Comparison of ENCODE assay signal across 8 cellular contexts in genomic region chr4:80989921-80990544, GRCh38. TPM values are rescaled to one million over a fixed set of nuclear protein-coding genes. Genes with fewer than 3 reads are reported as not detected.
DNase-seq lines count a peak whose midpoint lies in the region; ATAC-seq, FAIRE-seq and TF ChIP-seq lines count a peak whose summit lies in the region.

No MANE protein-coding gene starts in this region.

- no peaks in the 10 kb centered on the region for H3K4me1 ChIP-seq in fibroblast of lung (ENCODE audit: control insufficient read depth, extremely low read depth, insufficient read depth, low read length)
- no peaks in the 10 kb centered on the region for H3K4me1 ChIP-seq in osteoblast (ENCODE audit: insufficient read depth, low read length)

- peak; percentile 1 to 7 for DNase-seq in stimulated activated CD4-positive, alpha-beta T cell treated with anti-CD3 and anti-CD28 coated beads, Interleukin-2, amount 100 ng/mL, for 48 hours
- no peak for DNase-seq in stimulated activated CD4-positive, alpha-beta T cell treated with anti-CD3 and anti-CD28 coated beads, Interleukin-15, amount 100 ng/mL, for 24 hours
- peak; percentile 4 for DNase-seq in H54 (ENCODE audit: insufficient read length, low spot score)
- DNase-seq in NB4 (ENCODE audit: low read depth) = peak; percentile 59
- DNase-seq in fibroblast of lung (ENCODE audit: low read depth in 2 of 2) = peak; percentile 51 to 80
- DNase-seq in osteoblast (ENCODE audit: insufficient read length, low spot score, missing footprints) = peak; percentile 17
- DNase-seq in activated T-cell treated with anti-CD3 and anti-CD28 coated beads for 4 hours = no peak

- FAIRE-seq in H54 (lab: Jason Lieb, UNC) = peak; percentile 84

- TF ChIP-seq CTCF in NB4 (IDR thresholded peaks at IDR 0.05; ENCODE audit: low read depth, low read length) (peak; percentile 52), fibroblast of lung (conservative IDR thresholded peaks at IDR 0.05 in 1 of 2, IDR thresholded peaks at IDR 0.05 in 1 of 2; ENCODE audit: low read depth in 1 of 2, low read length in 2 of 2) (peak; percentile 63 to 72), osteoblast (IDR thresholded peaks at IDR 0.05; ENCODE audit: extremely low read depth, low read depth, low read length) (peak; percentile 62)

- H2AFZ ChIP-seq in fibroblast of lung (ENCODE audit: low read length) (no peak overlapping the region), osteoblast (ENCODE audit: low read length) (no peak overlapping the region)

- no peak overlapping the region for H3K4me2 ChIP-seq in fibroblast of lung (ENCODE audit: extremely low read depth, insufficient read depth, low read length)
- no peak overlapping the region for H3K4me2 ChIP-seq in osteoblast (ENCODE audit: insufficient read depth, low read length)

- peak; percentile 91 for ATAC-seq in SK-N-SH treated with all-trans-retinoic acid at 6 μM for 48 hours

- peaks cover 3% of the 10 kb centered on the region for H3K27me3 ChIP-seq in fibroblast of lung (ENCODE audit: control insufficient read depth, insufficient read depth, low read length)
- no peaks in the 10 kb centered on the region for H3K27me3 ChIP-seq in osteoblast (ENCODE audit: insufficient read depth, low read length)

- no peaks in the 10 kb centered on the region for H3K9me3 ChIP-seq in fibroblast of lung (ENCODE audit: control insufficient read depth, insufficient read depth, low read depth, low read length)
- H3K9me3 ChIP-seq in osteoblast (ENCODE audit: low read depth, low read length) = no peaks in the 10 kb centered on the region

- TF ChIP-seq POLR2A in H54 (IDR thresholded peaks at IDR 0.05; ENCODE audit: low read depth, low read length) = no peak
- no peak for TF ChIP-seq POLR2A in NB4 (IDR thresholded peaks at IDR 0.05; ENCODE audit: extremely low read depth, insufficient read length)

- H3K4me3 ChIP-seq in NB4 (ENCODE audit: low read depth, low read length) = no peak overlapping the region
- no peak overlapping the region for H3K4me3 ChIP-seq in fibroblast of lung (replicated peaks in 1 of 4; ENCODE audit: control extremely low read depth in 1 of 4, insufficient read depth in 1 of 4, low read depth in 3 of 4, low read length in 4 of 4)
- H3K4me3 ChIP-seq in osteoblast (ENCODE audit: insufficient read depth, low read length) = no peak overlapping the region

- H4K20me1 ChIP-seq in fibroblast of lung (ENCODE audit: control insufficient read depth, extremely low read depth, insufficient read depth, low read length) (no peaks in the 10 kb centered on the region), osteoblast (ENCODE audit: insufficient read depth, low read length) (no peaks in the 10 kb centered on the region)

- H3K27ac ChIP-seq in fibroblast of lung (ENCODE audit: insufficient read depth, low read length) = no peak overlapping the region
- no peak overlapping the region for H3K27ac ChIP-seq in osteoblast (ENCODE audit: low read depth, low read length)

- no peaks in the 10 kb centered on the region for H3K79me2 ChIP-seq in fibroblast of lung (ENCODE audit: control insufficient read depth, insufficient read depth, low read length)
- no peaks in the 10 kb centered on the region for H3K79me2 ChIP-seq in osteoblast (ENCODE audit: insufficient read depth, low read length)

- no peaks in the 10 kb centered on the region for H3K36me3 ChIP-seq in fibroblast of lung (ENCODE audit: control insufficient read depth, insufficient read depth, low read length)
- H3K36me3 ChIP-seq in osteoblast (ENCODE audit: insufficient read depth, low read length) = no peaks in the 10 kb centered on the region

- no peak overlapping the region for H3K9ac ChIP-seq in fibroblast of lung (ENCODE audit: insufficient read depth, low read length)

TF ChIP-seq in SK-N-SH treated with all-trans-retinoic acid at 6 μM for 48 hours, 23 proteins besides CTCF, POLR2A, EP300 and RAD21:
- TF ChIP-seq ESRRG (CRISPR knock-in tag; IDR thresholded peaks at IDR 0.05) (no peak), ARNTL (CRISPR knock-in tag; IDR thresholded peaks at IDR 0.05; ENCODE audit: borderline replicate concordance, low read depth) (no peak), RARB (CRISPR knock-in tag; IDR thresholded peaks at IDR 0.05) (no peak), ZC3H10 (CRISPR knock-in tag; IDR thresholded peaks at IDR 0.05) (no peak), ZFP30 (CRISPR knock-in tag; IDR thresholded peaks at IDR 0.05) (no peak), GLIS3 (CRISPR knock-in tag; IDR thresholded peaks at IDR 0.05) (no peak), TCF4 (CRISPR knock-in tag; IDR thresholded peaks at IDR 0.05; ENCODE audit: borderline replicate concordance) (no peak), ZNF70 (CRISPR knock-in tag; IDR thresholded peaks at IDR 0.05) (no peak), ZFP3 (CRISPR knock-in tag; IDR thresholded peaks at IDR 0.05) (no peak), OSR1 (CRISPR knock-in tag; IDR thresholded peaks at IDR 0.05) (no peak), ZNF565 (CRISPR knock-in tag; conservative IDR thresholded peaks at IDR 0.05; ENCODE audit: low read depth) (no peak), CREB5 (CRISPR knock-in tag; IDR thresholded peaks at IDR 0.05; ENCODE audit: low read depth) (no peak), CSRNP3 (CRISPR knock-in tag; IDR thresholded peaks at IDR 0.05) (no peak)

RNA-seq across cellular contexts. Expression of gene BMP3, which starts 40.5 kb away (rescaled TPM):
- 0.17 TPM in 1 of 2 replicates, not detected in the other for total RNA-seq in fibroblast of lung
- 0.05 and 0.06 TPM in 2 replicates for polyA plus RNA-seq in fibroblast of lung
- 0.02 and 0.06 TPM in 2 replicates for polyA plus RNA-seq in fibroblast of lung (2012)
- not detected in 2 replicates for polyA minus RNA-seq in fibroblast of lung (ENCODE audit: low replicate concordance)
- total RNA-seq in osteoblast = not detected in 2 replicates

Comparison
In these comparisons a context has a peak if more than half of its experiments do, and no peak if none do; other contexts are left out.
1. DNase-seq: peak in stimulated activated CD4-positive, alpha-beta T cell treated with anti-CD3 and anti-CD28 coated beads, Interleukin-2, amount 100 ng/mL, for 48 hours (2 of 2), H54 (single experiment), NB4 (single experiment), fibroblast of lung (2 of 2) and osteoblast (single experiment); none in stimulated activated CD4-positive, alpha-beta T cell treated with anti-CD3 and anti-CD28 coated beads, Interleukin-15, amount 100 ng/mL, for 24 hours (single experiment) and activated T-cell treated with anti-CD3 and anti-CD28 coated beads for 4 hours (single experiment).
2. Peak in every context shown above with its lines, with median percentiles within 50 percentile points of each other: CTCF ChIP-seq.